Comparison of ENCODE assay signal across 7 cellular contexts in genomic region chr9:133048595-133048994, GRCh38. TPM values are rescaled to one million over a fixed set of nuclear protein-coding genes. Genes with fewer than 3 reads are reported as not detected.
DNase-seq lines count a peak whose midpoint lies in the region; ATAC-seq, FAIRE-seq and TF ChIP-seq lines count a peak whose summit lies in the region.

No MANE protein-coding gene starts in this region.

- no peaks in the 10 kb centered on the region for H3F3A ChIP-seq in Loucy (ENCODE audit: low read depth)

- no peak overlapping the region for H2AFZ ChIP-seq in Loucy (ENCODE audit: low read length)
- no peak overlapping the region for H2AFZ ChIP-seq in astrocyte (ENCODE audit: low read depth, low read length)

- no peaks in the 10 kb centered on the region for H3K9me3 Mint-ChIP-seq in astrocyte (ENCODE audit: unreplicated experiment)

- no peak overlapping the region for H3K4me3 ChIP-seq in Loucy (ENCODE audit: low read length, poor library complexity, severe bottlenecking)
- H3K4me3 ChIP-seq in astrocyte (ENCODE audit: insufficient read depth, low read depth, low read length): no peak overlapping the region
- H3K4me3 ChIP-seq in right lobe of liver: no peak overlapping the region

- H3K9me3 ChIP-seq in Loucy (ENCODE audit: insufficient read depth, low read depth, low read length): no peaks in the 10 kb centered on the region
- no peaks in the 10 kb centered on the region for H3K9me3 ChIP-seq in astrocyte (ENCODE audit: insufficient read depth, low read depth, low read length)
- H3K9me3 ChIP-seq in right lobe of liver: no peaks in the 10 kb centered on the region

- ATAC-seq in right lobe of liver: peak; percentile 36 to 71 (median 60)
- no peak for ATAC-seq in GM19395 (IDR thresholded peaks at IDR 0.05; ENCODE audit: unreplicated experiment)

- WGBS in right lobe of liver (ENCODE audit: insufficient coverage, low coverage, low lambda C conversion rate, missing lambda C conversion rate): 33% methylated on average over 1 of the region's 5 CpGs

- peaks cover 7% of the 10 kb centered on the region for H3K4me1 Mint-ChIP-seq in astrocyte (ENCODE audit: low read depth, unreplicated experiment)

- intact Hi-C loops in right lobe of liver (cut with DNase I): no loop called here

- TF ChIP-seq CTCF in Loucy (conservative IDR thresholded peaks at IDR 0.05; ENCODE audit: low read length): peak; percentile 70
- TF ChIP-seq CTCF in astrocyte (IDR thresholded peaks at IDR 0.05; ENCODE audit: insufficient read depth, low read depth, low read length): peak; percentile 12
- TF ChIP-seq CTCF in right lobe of liver (IDR thresholded peaks at IDR 0.05): peak; percentile 15 to 47 (median 39)

- H3K4me1 ChIP-seq in Loucy (ENCODE audit: insufficient read depth, low read length, poor library complexity, severe bottlenecking) (peaks cover 4% of the 10 kb centered on the region), astrocyte (ENCODE audit: insufficient read depth, low read length) (no peaks in the 10 kb centered on the region), right lobe of liver (no peaks in the 10 kb centered on the region)

- H3K27ac ChIP-seq in astrocyte (ENCODE audit: low read depth, low read length): no peak overlapping the region
- H3K27ac ChIP-seq in right lobe of liver: no peak overlapping the region

- H3K9me2 ChIP-seq in Loucy (replicated peaks; ENCODE audit: low read depth, low read length): no peaks in the 10 kb centered on the region

- peaks cover 13% of the 10 kb centered on the region for H3K36me3 Mint-ChIP-seq in astrocyte (ENCODE audit: low read depth, unreplicated experiment)

- FAIRE-seq in astrocyte (lab: Jason Lieb, UNC): no peak

- H3K36me3 ChIP-seq in Loucy (ENCODE audit: insufficient read depth, low read length) (peaks cover 87% of the 10 kb centered on the region), astrocyte (ENCODE audit: insufficient read depth, low read length) (peaks cover 18% of the 10 kb centered on the region), right lobe of liver (peaks cover 0 to 48% (median 8%) of the 10 kb centered on the region in 4 donors)

- no peak overlapping the region for H3K4me3 Mint-ChIP-seq in astrocyte (ENCODE audit: unreplicated experiment)

- no peaks in the 10 kb centered on the region for H3K27me3 Mint-ChIP-seq in astrocyte (ENCODE audit: low read depth, unreplicated experiment)

- peak; percentile 46 for DNase-seq in EH (ENCODE audit: low read depth)
- DNase-seq in astrocyte (ENCODE audit: low read depth): no peak
- peak in 1 of 3 donors; percentile 31 for DNase-seq in right lobe of liver
- no peak for DNase-seq in T1000 (lab: John Stamatoyannopoulos, UW)
- no peak for DNase-seq in T-helper 9 cell

- H4K20me1 ChIP-seq in Loucy (ENCODE audit: insufficient read depth, low read length, poor library complexity, severe bottlenecking) (peaks cover 2% of the 10 kb centered on the region), astrocyte (ENCODE audit: insufficient read depth, low read length) (peaks cover 55% of the 10 kb centered on the region)

- H3K27ac Mint-ChIP-seq in astrocyte (ENCODE audit: unreplicated experiment): no peak overlapping the region

- no peak for TF ChIP-seq POLR2A in right lobe of liver (IDR thresholded peaks at IDR 0.05)

- no peak overlapping the region for H3K9ac ChIP-seq in Loucy (ENCODE audit: low read depth, low read length, poor library complexity, severe bottlenecking)
- no peak overlapping the region for H3K9ac ChIP-seq in astrocyte (ENCODE audit: low read length)

- H3K4me2 ChIP-seq in Loucy (ENCODE audit: low read depth, low read length, poor library complexity, severe bottlenecking) (no peak overlapping the region), astrocyte (ENCODE audit: low read length) (no peak overlapping the region)

- H3K27me3 ChIP-seq in Loucy (ENCODE audit: insufficient read depth, low read length, poor library complexity, severe bottlenecking) (no peaks in the 10 kb centered on the region), astrocyte (ENCODE audit: insufficient read depth, low read length) (no peaks in the 10 kb centered on the region), right lobe of liver (no peaks in the 10 kb centered on the region)

- H3K79me2 ChIP-seq in Loucy (ENCODE audit: insufficient read depth, low read length): no peaks in the 10 kb centered on the region; the same call in 1 of the 2 replicates
- no peaks in the 10 kb centered on the region for H3K79me2 ChIP-seq in astrocyte (ENCODE audit: insufficient read depth, low read length)

RNA-seq across cellular contexts. Expression of gene CEL, which starts 13.2 kb away (rescaled TPM):
- 2.3 and 3.4 TPM in 2 replicates for total RNA-seq in astrocyte
- under 1 TPM in 4 of 6 experiments, not detected in 2; 0.19 to 0.35 (median 0.26) TPM for total RNA-seq in right lobe of liver

RNA-seq across cellular contexts. Expression of gene GTF3C5, which starts 17.8 kb away (rescaled TPM):
- total RNA-seq in astrocyte (46.4 and 49.9 TPM in 2 replicates), right lobe of liver (10 to 100 TPM; 18.4 to 30.5 (median 19.8) TPM)

Comparison
In these comparisons a context has a peak if more than half of its experiments do, and no peak if none do; other contexts are left out.
1. CTCF ChIP-seq: peak in every context shown above with its lines; median percentile 70 in Loucy; 39 in right lobe of liver; 12 in astrocyte.